ENCODE assay signal across 19 cellular contexts in the genomic region with DNA sequence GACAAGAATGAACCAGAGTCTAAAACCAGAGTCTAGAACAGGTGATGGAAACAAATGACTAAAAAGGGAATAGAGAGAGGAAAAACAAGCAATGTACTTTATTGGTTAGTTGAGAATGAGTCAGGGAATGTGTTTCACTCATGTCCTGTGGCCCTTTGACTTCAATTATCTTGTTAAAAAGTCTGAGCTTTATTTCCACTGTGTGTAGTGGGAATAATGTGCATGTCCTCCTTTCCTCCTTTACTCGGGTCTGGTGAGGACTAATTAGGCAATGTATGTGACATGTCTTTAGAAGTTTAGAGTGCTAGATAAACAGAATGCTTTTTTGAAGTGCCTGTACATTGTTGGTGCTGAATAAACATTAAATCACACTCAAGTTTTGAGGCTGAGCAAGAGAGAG. TPM values are rescaled to one million over a fixed set of nuclear protein-coding genes. Genes with fewer than 3 reads are reported as not detected.
DNase-seq lines count a peak whose midpoint lies in the region; ATAC-seq and TF ChIP-seq lines count a peak whose summit lies in the region.
"Had no signal": no experiment of that assay in that cellular context is flagged by ENCODE, and none has a peak within 500 bp of the region (broad histone marks: within the 10 kb centered on the region; RNA-seq: fewer than 3 reads in every experiment).

No MANE protein-coding gene starts in this region.

- no peak overlapping the region for H4K8ac ChIP-seq in mesenchymal stem cell (ENCODE audit: low read length)

- no peak overlapping the region for H2BK15ac ChIP-seq in mesenchymal stem cell (ENCODE audit: low read depth, poor library complexity, severe bottlenecking)

- no peak overlapping the region for H2BK120ac ChIP-seq in mesenchymal stem cell (ENCODE audit: low read depth, low read length)

- no peak overlapping the region for H3K23ac ChIP-seq in mesenchymal stem cell (ENCODE audit: low read length in 2 of 2)

- CTCF ChIA-PET in activated CD8-positive, alpha-beta memory T cell treated with anti-CD3 and anti-CD28 coated beads, Interleukin-2, amount 10 ng/mL, durations not matched to agents 7 days and 5 days (lab: Charles Lee): no interaction called here

- H3K4me3 ChIP-seq in mesenchymal stem cell (ENCODE audit: insufficient read depth in 1 of 2, low read depth in 1 of 2, low read length in 2 of 2) (peak overlapping the region in 1 of 2 experiments; percentile 31), left ventricle myocardium inferior (no peak overlapping the region)
- H3K4me3 ChIP-seq: MG63, SJSA1, tibial artery had no signal

- no peaks in the 10 kb centered on the region for H3K27me3 Mint-ChIP-seq in activated naive CD8-positive, alpha-beta T cell treated with anti-CD3 and anti-CD28 coated beads, Interleukin-2, amount 50 U/mL, for 24 hours
- no peaks in the 10 kb centered on the region for H3K27me3 Mint-ChIP-seq in activated CD8-positive, alpha-beta memory T cell treated with anti-CD3 and anti-CD28 coated beads, Interleukin-2, amount 10 ng/mL, durations not matched to agents 7 days and 5 days
- H3K27me3 Mint-ChIP-seq: activated CD4-positive, alpha-beta T cell treated with anti-CD3 and anti-CD28 coated beads, Interleukin-2, amount 10 ng/mL, durations not matched to agents 7 days and 5 days; CD4-positive, alpha-beta memory T cell had no signal

- H3K27ac ChIP-seq in mesenchymal stem cell (ENCODE audit: low read length, poor library complexity, severe bottlenecking) (no peak overlapping the region), left ventricle myocardium inferior (replicated peaks) (no peak overlapping the region)
- H3K27ac ChIP-seq: SJSA1, tibial artery had no signal

- no peak overlapping the region for H3K18ac ChIP-seq in mesenchymal stem cell (ENCODE audit: low read depth in 1 of 2, low read length in 2 of 2)

- H2AK5ac ChIP-seq in mesenchymal stem cell (ENCODE audit: low read length, severe bottlenecking): no peak overlapping the region

- H3K4ac ChIP-seq in mesenchymal stem cell (ENCODE audit: low read depth in 1 of 2, low read length in 2 of 2): no peak overlapping the region

- no peak for TF ChIP-seq CTCF in left ventricle myocardium inferior (IDR thresholded peaks at IDR 0.05; ENCODE audit: borderline replicate concordance)

- H3K9me3 Mint-ChIP-seq in activated naive CD8-positive, alpha-beta T cell treated with anti-CD3 and anti-CD28 coated beads, Interleukin-2, amount 50 U/mL, for 24 hours: no peaks in the 10 kb centered on the region
- H3K9me3 Mint-ChIP-seq in activated CD8-positive, alpha-beta memory T cell treated with anti-CD3 and anti-CD28 coated beads, Interleukin-2, amount 10 ng/mL, durations not matched to agents 7 days and 5 days (ENCODE audit: low read depth): peaks cover 4% of the 10 kb centered on the region

- no peaks in the 10 kb centered on the region for H3K9me3 ChIP-seq in mesenchymal stem cell (ENCODE audit: control insufficient read depth, low read length)
- no peaks in the 10 kb centered on the region for H3K9me3 ChIP-seq in left ventricle myocardium inferior (replicated peaks)
- H3K9me3 ChIP-seq: MG63, SJSA1, tibial artery had no signal

- H3K27me3 ChIP-seq in mesenchymal stem cell (ENCODE audit: control insufficient read depth in 1 of 2, insufficient read depth in 1 of 2, low read length in 2 of 2): no peaks in the 10 kb centered on the region
- H3K27me3 ChIP-seq in left ventricle myocardium inferior (ENCODE audit: low read depth): no peaks in the 10 kb centered on the region
- H3K27me3 ChIP-seq: MG63, SJSA1, tibial artery had no signal

- peaks cover 1% of the 10 kb centered on the region for H3K79me1 ChIP-seq in mesenchymal stem cell (replicated peaks; ENCODE audit: low read length, poor library complexity, severe bottlenecking)

- H3K36me3 Mint-ChIP-seq in activated naive CD8-positive, alpha-beta T cell treated with anti-CD3 and anti-CD28 coated beads, Interleukin-2, amount 50 U/mL, for 24 hours (ENCODE audit: low read depth): no peaks in the 10 kb centered on the region
- H3K36me3 Mint-ChIP-seq in activated CD8-positive, alpha-beta memory T cell treated with anti-CD3 and anti-CD28 coated beads, Interleukin-2, amount 10 ng/mL, durations not matched to agents 7 days and 5 days: no peaks in the 10 kb centered on the region
- H3K36me3 Mint-ChIP-seq: CD4-positive, alpha-beta memory T cell had no signal

- peak; percentile 37 for DNase-seq in NCI-H748 (lab: John Stamatoyannopoulos, UW; ENCODE audit: unreplicated experiment)
- DNase-seq in NCI-H748 treated with DMSO at 0.1 percent for 48 hours (lab: John Stamatoyannopoulos, UW): no peak
- DNase-seq in astrocyte of the hippocampus (ENCODE audit: low read depth, low spot score): peak; percentile 34
- peak; percentile 39 for DNase-seq in mesenchymal stem cell
- no peak for DNase-seq in activated naive CD8-positive, alpha-beta T cell treated with anti-CD3 and anti-CD28 coated beads, Interleukin-2, amount 50 U/mL, for 24 hours
- no peak for DNase-seq in activated CD8-positive, alpha-beta memory T cell treated with anti-CD3 and anti-CD28 coated beads, Interleukin-2, amount 10 ng/mL, durations not matched to agents 7 days and 5 days
- no peak for DNase-seq in left ventricle myocardium inferior
- DNase-seq: ACHN; activated CD4-positive, alpha-beta T cell treated with anti-CD3 and anti-CD28 coated beads, Interleukin-2, amount 10 ng/mL, durations not matched to agents 7 days and 5 days; activated naive CD4-positive, alpha-beta T cell treated with anti-CD3 and anti-CD28 coated beads, Interleukin-2, amount 50 U/mL, for 16 hours; activated T-cell treated with anti-CD3 and anti-CD28 coated beads for 4 hours; CD4-positive, alpha-beta memory T cell; GF-D8; MG63; stimulated activated CD4-positive, alpha-beta T cell treated with anti-CD3 and anti-CD28 coated beads, Interleukin-4, amount 100 ng/mL, for 24 hours; tibial artery had no signal

- H2AFZ ChIP-seq in mesenchymal stem cell (ENCODE audit: low read depth, low read length): no peak overlapping the region

- no peak overlapping the region for H4K91ac ChIP-seq in mesenchymal stem cell (ENCODE audit: low read length)

- H3K36me3 ChIP-seq in mesenchymal stem cell (ENCODE audit: control insufficient read depth in 1 of 2, insufficient read depth in 2 of 2, low read depth in 1 of 2, low read length in 2 of 2): no peaks in the 10 kb centered on the region
- H3K36me3 ChIP-seq in left ventricle myocardium inferior: no peaks in the 10 kb centered on the region
- H3K36me3 ChIP-seq: MG63, SJSA1, tibial artery had no signal

- peak overlapping the region; percentile 42 for H3K9ac ChIP-seq in mesenchymal stem cell (ENCODE audit: low read length)

- H3K27ac Mint-ChIP-seq in activated naive CD8-positive, alpha-beta T cell treated with anti-CD3 and anti-CD28 coated beads, Interleukin-2, amount 50 U/mL, for 24 hours: no peak overlapping the region
- H3K27ac Mint-ChIP-seq in activated CD8-positive, alpha-beta memory T cell treated with anti-CD3 and anti-CD28 coated beads, Interleukin-2, amount 10 ng/mL, durations not matched to agents 7 days and 5 days: no peak overlapping the region
- H3K27ac Mint-ChIP-seq: activated CD4-positive, alpha-beta T cell treated with anti-CD3 and anti-CD28 coated beads, Interleukin-2, amount 10 ng/mL, durations not matched to agents 7 days and 5 days; CD4-positive, alpha-beta memory T cell had no signal

- no peaks in the 10 kb centered on the region for H3K4me1 ChIP-seq in mesenchymal stem cell (ENCODE audit: control insufficient read depth, insufficient read depth, low read depth, low read length)
- H3K4me1 ChIP-seq in left ventricle myocardium inferior: no peaks in the 10 kb centered on the region
- H3K4me1 ChIP-seq: SJSA1, tibial artery had no signal

- WGBS in mesenchymal stem cell: 0% methylated on average over 1 of the region's 1 CpG

- no peak for ATAC-seq in activated naive CD8-positive, alpha-beta T cell treated with anti-CD3 and anti-CD28 coated beads, Interleukin-2, amount 50 U/mL, for 24 hours
- no peak for ATAC-seq in GM21447 (IDR thresholded peaks at IDR 0.05; ENCODE audit: unreplicated experiment)
- ATAC-seq in activated CD8-positive, alpha-beta memory T cell treated with anti-CD3 and anti-CD28 coated beads, Interleukin-2, amount 10 ng/mL, durations not matched to agents 7 days and 5 days: no peak

- H3K4me1 Mint-ChIP-seq in activated naive CD8-positive, alpha-beta T cell treated with anti-CD3 and anti-CD28 coated beads, Interleukin-2, amount 50 U/mL, for 24 hours: no peaks in the 10 kb centered on the region
- no peaks in the 10 kb centered on the region for H3K4me1 Mint-ChIP-seq in activated CD8-positive, alpha-beta memory T cell treated with anti-CD3 and anti-CD28 coated beads, Interleukin-2, amount 10 ng/mL, durations not matched to agents 7 days and 5 days
- H3K4me1 Mint-ChIP-seq: activated CD4-positive, alpha-beta T cell treated with anti-CD3 and anti-CD28 coated beads, Interleukin-2, amount 10 ng/mL, durations not matched to agents 7 days and 5 days; CD4-positive, alpha-beta memory T cell had no signal

- intact Hi-C loops in left ventricle myocardium inferior (cut with micrococcal nuclease): no loop called here

- H2BK12ac ChIP-seq in mesenchymal stem cell (ENCODE audit: low read length in 2 of 2): no peak overlapping the region

- no peak overlapping the region for H3K14ac ChIP-seq in mesenchymal stem cell (ENCODE audit: low read length in 2 of 2)

- H3K4me3 Mint-ChIP-seq in activated naive CD8-positive, alpha-beta T cell treated with anti-CD3 and anti-CD28 coated beads, Interleukin-2, amount 50 U/mL, for 24 hours: no peak overlapping the region
- no peak overlapping the region for H3K4me3 Mint-ChIP-seq in activated CD8-positive, alpha-beta memory T cell treated with anti-CD3 and anti-CD28 coated beads, Interleukin-2, amount 10 ng/mL, durations not matched to agents 7 days and 5 days
- H3K4me3 Mint-ChIP-seq: activated CD4-positive, alpha-beta T cell treated with anti-CD3 and anti-CD28 coated beads, Interleukin-2, amount 10 ng/mL, durations not matched to agents 7 days and 5 days; CD4-positive, alpha-beta memory T cell had no signal

- H3K4me2 ChIP-seq in mesenchymal stem cell (ENCODE audit: low read length, poor library complexity, severe bottlenecking): no peak overlapping the region

- no peak overlapping the region for H2BK5ac ChIP-seq in mesenchymal stem cell (ENCODE audit: low read depth, low read length, poor library complexity, severe bottlenecking)

RNA-seq across cellular contexts. Expression of a gene that starts 21.3 kb away (rescaled TPM):
- polyA plus RNA-seq in mesenchymal stem cell (2013, experiment 1 of 2): 3.8 TPM
- polyA plus RNA-seq in mesenchymal stem cell (2013, experiment 2 of 2): 3.8 TPM
- total RNA-seq in activated CD8-positive, alpha-beta memory T cell treated with anti-CD3 and anti-CD28 coated beads, Interleukin-2, amount 10 ng/mL, durations not matched to agents 7 days and 5 days: not detected
- total RNA-seq in left ventricle myocardium inferior: 1.2 TPM
- total RNA-seq: activated CD4-positive, alpha-beta T cell treated with anti-CD3 and anti-CD28 coated beads, Interleukin-2, amount 10 ng/mL, durations not matched to agents 7 days and 5 days; CD4-positive, alpha-beta memory T cell; lung microvascular endothelial cell; SJSA1 had no signal
- polyA plus RNA-seq: CD4-positive, alpha-beta memory T cell had no signal

Comparison
In these comparisons a context has a peak if more than half of its experiments do, and no peak if none do; other contexts are left out.
1. DNase-seq: peak in NCI-H748 (single experiment), astrocyte of the hippocampus (single experiment) and mesenchymal stem cell (single experiment); none in NCI-H748 treated with DMSO at 0.1 percent for 48 hours (single experiment), activated naive CD8-positive, alpha-beta T cell treated with anti-CD3 and anti-CD28 coated beads, Interleukin-2, amount 50 U/mL, for 24 hours (single experiment), activated CD8-positive, alpha-beta memory T cell treated with anti-CD3 and anti-CD28 coated beads, Interleukin-2, amount 10 ng/mL, durations not matched to agents 7 days and 5 days (single experiment) and left ventricle myocardium inferior (single experiment).